25 cellular contexts compared by ENCODE assay signal in the genomic region with DNA sequence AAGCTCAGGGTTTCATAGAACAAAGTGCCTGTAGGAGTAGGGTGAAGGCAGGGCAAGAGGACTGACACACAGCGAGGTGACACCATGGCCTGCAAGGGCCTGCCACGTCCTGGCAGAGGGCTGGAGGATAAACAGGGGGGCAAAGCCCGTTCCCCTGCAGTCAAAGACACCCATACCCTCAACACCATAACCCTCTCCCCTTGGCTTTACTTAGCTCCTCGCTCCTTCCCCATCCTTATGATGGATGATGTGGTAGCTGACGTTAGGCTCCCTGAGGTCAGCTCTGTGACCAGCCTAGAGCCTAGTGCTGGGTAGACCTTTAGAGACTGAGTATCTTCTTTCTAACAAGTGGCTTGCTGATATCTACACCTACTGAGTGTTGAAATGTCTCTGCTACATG.
DNase-seq lines count a peak whose midpoint lies in the region; ATAC-seq and TF ChIP-seq lines count a peak whose summit lies in the region.
"Had no signal": no experiment of that assay in that cellular context is flagged by ENCODE, and none has a peak within 500 bp of the region (broad histone marks: within the 10 kb centered on the region; RNA-seq: fewer than 3 reads in every experiment).

No MANE protein-coding gene starts in this region.

- WGBS in esophagus muscularis mucosa: 72% methylated on average over 5 of the region's 5 CpGs

- TF ChIP-seq POLR2A in esophagus muscularis mucosa (IDR thresholded peaks at IDR 0.05; ENCODE audit: low read depth): no peak

- H3K27me3 ChIP-seq in esophagus muscularis mucosa: no peaks in the 10 kb centered on the region
- H3K27me3 ChIP-seq: BE2C, BLaER1 had no signal

- no peaks in the 10 kb centered on the region for H3K27me3 Mint-ChIP-seq in stimulated activated naive CD8-positive, alpha-beta T cell treated with anti-CD3 and anti-CD28 coated beads, Interleukin-15, amount 100 ng/mL, for 72 hours
- H3K27me3 Mint-ChIP-seq: CD4-positive, alpha-beta memory T cell; CD4-positive, CD25-positive, alpha-beta regulatory T cell; CD8-positive, alpha-beta memory T cell had no signal

- ATAC-seq in stimulated activated naive CD8-positive, alpha-beta T cell treated with anti-CD3 and anti-CD28 coated beads, Interleukin-15, amount 100 ng/mL, for 72 hours: peak; percentile 26
- ATAC-seq in stimulated activated naive CD8-positive, alpha-beta T cell treated with anti-CD3 and anti-CD28 coated beads, Interleukin-15, Interleukin-2, amounts not matched to agents 100 U/mL and 50 U/mL, for 24 hours: no peak
- peak; percentile 31 for ATAC-seq in stimulated activated effector memory CD8-positive, alpha-beta T cell treated with anti-CD3 and anti-CD28 coated beads, Interleukin-12 subunit alpha, Interleukin-12 subunit beta, amount 100 ng/mL, for 72 hours
- ATAC-seq in HG03565 (IDR thresholded peaks at IDR 0.05; ENCODE audit: unreplicated experiment): no peak
- ATAC-seq: GM12878 had no signal

- H3K4me3 ChIP-seq in esophagus muscularis mucosa: no peak overlapping the region
- H3K4me3 ChIP-seq: BLaER1, GM12878 had no signal

- TF ChIP-seq EP300 in esophagus muscularis mucosa (IDR thresholded peaks at IDR 0.05): no peak

- no peaks in the 10 kb centered on the region for H3K4me1 ChIP-seq in esophagus muscularis mucosa
- H3K4me1 ChIP-seq: BE2C, BLaER1 had no signal

- H3K36me3 ChIP-seq in esophagus muscularis mucosa: no peaks in the 10 kb centered on the region
- H3K36me3 ChIP-seq: BE2C, BLaER1 had no signal

- no peaks in the 10 kb centered on the region for H3K9me3 ChIP-seq in esophagus muscularis mucosa
- H3K9me3 ChIP-seq: BE2C, BLaER1 had no signal

- DNase-seq in stimulated activated naive CD8-positive, alpha-beta T cell treated with anti-CD3 and anti-CD28 coated beads, Interleukin-15, amount 100 ng/mL, for 72 hours: no peak
- no peak for DNase-seq in stimulated activated naive CD8-positive, alpha-beta T cell treated with anti-CD3 and anti-CD28 coated beads, Interleukin-15, Interleukin-2, amounts not matched to agents 100 U/mL and 50 U/mL, for 24 hours
- DNase-seq in esophagus muscularis mucosa (ENCODE audit: extremely low spot score) (peak; percentile 82), NCI-H1105 (lab: John Stamatoyannopoulos, UW) (no peak), glomerular visceral epithelial cell (ENCODE audit: extremely low spot score) (no peak)
- no peak for DNase-seq in stimulated activated effector memory CD8-positive, alpha-beta T cell treated with anti-CD3 and anti-CD28 coated beads, Interleukin-12 subunit alpha, Interleukin-12 subunit beta, amount 100 ng/mL, for 72 hours (ENCODE audit: low spot score in 2 of 2)
- DNase-seq: 8988T; ACHN; BE2C; C1 segment of cervical spinal cord; CD4-positive, alpha-beta memory T cell; CD4-positive, CD25-positive, alpha-beta regulatory T cell; CD8-positive, alpha-beta memory T cell; COR-L47; DMS 273 treated with DMSO at 0.1 percent for 48 hours; DMS153; DMS53; DMS79; DND-41; EL; GDM1 had no signal

- no peaks in the 10 kb centered on the region for H3K9me3 Mint-ChIP-seq in stimulated activated naive CD8-positive, alpha-beta T cell treated with anti-CD3 and anti-CD28 coated beads, Interleukin-15, amount 100 ng/mL, for 72 hours
- peaks cover 2% of the 10 kb centered on the region for H3K9me3 Mint-ChIP-seq in stimulated activated effector memory CD8-positive, alpha-beta T cell treated with anti-CD3 and anti-CD28 coated beads, Interleukin-12 subunit alpha, Interleukin-12 subunit beta, amount 100 ng/mL, for 72 hours

- H3K27ac ChIP-seq in esophagus muscularis mucosa (replicated peaks in 1 of 4): no peak overlapping the region
- H3K27ac ChIP-seq: BLaER1 had no signal

- no peak for TF ChIP-seq CTCF in esophagus muscularis mucosa (IDR thresholded peaks at IDR 0.05)

- H3K36me3 Mint-ChIP-seq in stimulated activated effector memory CD8-positive, alpha-beta T cell treated with anti-CD3 and anti-CD28 coated beads, Interleukin-12 subunit alpha, Interleukin-12 subunit beta, amount 100 ng/mL, for 72 hours: no peaks in the 10 kb centered on the region
- H3K36me3 Mint-ChIP-seq: CD14-positive monocyte; CD4-positive, alpha-beta memory T cell; CD4-positive, CD25-positive, alpha-beta regulatory T cell; CD8-positive, alpha-beta memory T cell had no signal

- H3K4me3 Mint-ChIP-seq in stimulated activated naive CD8-positive, alpha-beta T cell treated with anti-CD3 and anti-CD28 coated beads, Interleukin-15, amount 100 ng/mL, for 72 hours: no peak overlapping the region
- no peak overlapping the region for H3K4me3 Mint-ChIP-seq in stimulated activated effector memory CD8-positive, alpha-beta T cell treated with anti-CD3 and anti-CD28 coated beads, Interleukin-12 subunit alpha, Interleukin-12 subunit beta, amount 100 ng/mL, for 72 hours
- H3K4me3 Mint-ChIP-seq: CD14-positive monocyte; CD4-positive, alpha-beta memory T cell; CD4-positive, CD25-positive, alpha-beta regulatory T cell; CD8-positive, alpha-beta memory T cell had no signal

- intact Hi-C loops in esophagus muscularis mucosa (cut with DNase I): no loop called here

- no peaks in the 10 kb centered on the region for H3K4me1 Mint-ChIP-seq in stimulated activated naive CD8-positive, alpha-beta T cell treated with anti-CD3 and anti-CD28 coated beads, Interleukin-15, amount 100 ng/mL, for 72 hours
- H3K4me1 Mint-ChIP-seq in stimulated activated effector memory CD8-positive, alpha-beta T cell treated with anti-CD3 and anti-CD28 coated beads, Interleukin-12 subunit alpha, Interleukin-12 subunit beta, amount 100 ng/mL, for 72 hours: no peaks in the 10 kb centered on the region
- H3K4me1 Mint-ChIP-seq: CD14-positive monocyte; CD4-positive, alpha-beta memory T cell; CD4-positive, CD25-positive, alpha-beta regulatory T cell; CD8-positive, alpha-beta memory T cell had no signal

- H3K27ac Mint-ChIP-seq in stimulated activated naive CD8-positive, alpha-beta T cell treated with anti-CD3 and anti-CD28 coated beads, Interleukin-15, amount 100 ng/mL, for 72 hours: no peak overlapping the region
- no peak overlapping the region for H3K27ac Mint-ChIP-seq in stimulated activated effector memory CD8-positive, alpha-beta T cell treated with anti-CD3 and anti-CD28 coated beads, Interleukin-12 subunit alpha, Interleukin-12 subunit beta, amount 100 ng/mL, for 72 hours
- H3K27ac Mint-ChIP-seq: CD14-positive monocyte; CD4-positive, alpha-beta memory T cell; CD4-positive, CD25-positive, alpha-beta regulatory T cell; CD8-positive, alpha-beta memory T cell had no signal

Comparison
In these comparisons a context has a peak if more than half of its experiments do, and no peak if none do; other contexts are left out.
1. ATAC-seq: peak in stimulated activated naive CD8-positive, alpha-beta T cell treated with anti-CD3 and anti-CD28 coated beads, Interleukin-15, amount 100 ng/mL, for 72 hours (single experiment) and stimulated activated effector memory CD8-positive, alpha-beta T cell treated with anti-CD3 and anti-CD28 coated beads, Interleukin-12 subunit alpha, Interleukin-12 subunit beta, amount 100 ng/mL, for 72 hours (single experiment); none in stimulated activated naive CD8-positive, alpha-beta T cell treated with anti-CD3 and anti-CD28 coated beads, Interleukin-15, Interleukin-2, amounts not matched to agents 100 U/mL and 50 U/mL, for 24 hours (single experiment) and HG03565 (single experiment).